Comparison of ENCODE assay signal across 8 cellular contexts in genomic region chr1:119275145-119275929, GRCh38.
DNase-seq lines count a peak whose midpoint lies in the region; ATAC-seq and TF ChIP-seq lines count a peak whose summit lies in the region.

No MANE protein-coding gene starts in this region.

- H3K4me3 Mint-ChIP-seq in CD4-positive, CD25-positive, alpha-beta regulatory T cell = no peak overlapping the region

- intact Hi-C loops in ascending aorta (cut with DNase I) = no loop called here

- peak overlapping the region in 1 of 3 donors; percentile 41 for H3K27ac Mint-ChIP-seq in CD4-positive, CD25-positive, alpha-beta regulatory T cell

- H3K27me3 ChIP-seq in CD4-positive, CD25-positive, alpha-beta regulatory T cell (ENCODE audit: control insufficient read depth, insufficient read depth, low read length) = peaks cover 4% of the 10 kb centered on the region
- H3K27me3 ChIP-seq in ascending aorta = no peaks in the 10 kb centered on the region

- H3K4me1 Mint-ChIP-seq in CD4-positive, CD25-positive, alpha-beta regulatory T cell = no peaks in the 10 kb centered on the region

- no peaks in the 10 kb centered on the region for H3K36me3 ChIP-seq in CD4-positive, CD25-positive, alpha-beta regulatory T cell (ENCODE audit: control insufficient read depth, insufficient read depth, low read length)
- H3K36me3 ChIP-seq in ascending aorta = no peaks in the 10 kb centered on the region

- H3K27me3 Mint-ChIP-seq in CD4-positive, CD25-positive, alpha-beta regulatory T cell = peaks cover 11% of the 10 kb centered on the region

- ATAC-seq in CD4-positive, CD25-positive, alpha-beta regulatory T cell (ENCODE audit: low read depth in 2 of 2) = peak in 1 of 2 donors; percentile 47
- ATAC-seq in GM18867 (IDR thresholded peaks at IDR 0.05; ENCODE audit: unreplicated experiment) = peak; percentile 80
- ATAC-seq in GM19324 (IDR thresholded peaks at IDR 0.05; ENCODE audit: low FRiP score, unreplicated experiment) = no peak

- H3K27ac ChIP-seq in CD4-positive, CD25-positive, alpha-beta regulatory T cell (ENCODE audit: insufficient read depth, low read length, poor library complexity, severe bottlenecking) = no peak overlapping the region
- no peak overlapping the region for H3K27ac ChIP-seq in ascending aorta

- H3K9me3 Mint-ChIP-seq in CD4-positive, CD25-positive, alpha-beta regulatory T cell = no peaks in the 10 kb centered on the region

- TF ChIP-seq CTCF in ascending aorta (IDR thresholded peaks at IDR 0.05) = peak in 2 of 3 experiments; percentile 26 to 50

- peak in 2 of 3 donors; percentile 15 to 59 for DNase-seq in CD4-positive, CD25-positive, alpha-beta regulatory T cell
- DNase-seq in HuH-7.5 (ENCODE audit: low spot score) = peak; percentile 26
- peak; percentile 61 for DNase-seq in RKO (ENCODE audit: low spot score)
- no peak for DNase-seq in ascending aorta (ENCODE audit: low spot score in 2 of 2)
- DNase-seq in iPS-NIHi7 (ENCODE audit: extremely low spot score) = peak; percentile 72
- DNase-seq in stimulated activated CD4-positive, alpha-beta T cell treated with anti-CD3 and anti-CD28 coated beads, TNF-alpha, amount 100 ng/mL, for 48 hours (ENCODE audit: low read depth in 3 of 3) = peak; percentile 5 to 37 (median 29)

- H3K9me3 ChIP-seq in CD4-positive, CD25-positive, alpha-beta regulatory T cell (ENCODE audit: control insufficient read depth in 2 of 2, low read length in 2 of 2) = no peaks in the 10 kb centered on the region
- no peaks in the 10 kb centered on the region for H3K9me3 ChIP-seq in ascending aorta

- no peak overlapping the region for H3K4me3 ChIP-seq in CD4-positive, CD25-positive, alpha-beta regulatory T cell (ENCODE audit: low read depth, low read length)
- no peak overlapping the region for H3K4me3 ChIP-seq in ascending aorta

- no peaks in the 10 kb centered on the region for H3K4me1 ChIP-seq in CD4-positive, CD25-positive, alpha-beta regulatory T cell (ENCODE audit: control insufficient read depth, insufficient read depth, low read length, poor library complexity, severe bottlenecking)
- H3K4me1 ChIP-seq in ascending aorta = no peaks in the 10 kb centered on the region

- H3K36me3 Mint-ChIP-seq in CD4-positive, CD25-positive, alpha-beta regulatory T cell = no peaks in the 10 kb centered on the region

Comparison
In these comparisons a context has a peak if more than half of its experiments do, and no peak if none do; other contexts are left out.
1. DNase-seq: peak in CD4-positive, CD25-positive, alpha-beta regulatory T cell (2 of 3), HuH-7.5 (single experiment), RKO (single experiment), iPS-NIHi7 (single experiment) and stimulated activated CD4-positive, alpha-beta T cell treated with anti-CD3 and anti-CD28 coated beads, TNF-alpha, amount 100 ng/mL, for 48 hours (3 of 3); none in ascending aorta (0 of 2).